9 cellular contexts compared by ENCODE assay signal in the genomic region with DNA sequence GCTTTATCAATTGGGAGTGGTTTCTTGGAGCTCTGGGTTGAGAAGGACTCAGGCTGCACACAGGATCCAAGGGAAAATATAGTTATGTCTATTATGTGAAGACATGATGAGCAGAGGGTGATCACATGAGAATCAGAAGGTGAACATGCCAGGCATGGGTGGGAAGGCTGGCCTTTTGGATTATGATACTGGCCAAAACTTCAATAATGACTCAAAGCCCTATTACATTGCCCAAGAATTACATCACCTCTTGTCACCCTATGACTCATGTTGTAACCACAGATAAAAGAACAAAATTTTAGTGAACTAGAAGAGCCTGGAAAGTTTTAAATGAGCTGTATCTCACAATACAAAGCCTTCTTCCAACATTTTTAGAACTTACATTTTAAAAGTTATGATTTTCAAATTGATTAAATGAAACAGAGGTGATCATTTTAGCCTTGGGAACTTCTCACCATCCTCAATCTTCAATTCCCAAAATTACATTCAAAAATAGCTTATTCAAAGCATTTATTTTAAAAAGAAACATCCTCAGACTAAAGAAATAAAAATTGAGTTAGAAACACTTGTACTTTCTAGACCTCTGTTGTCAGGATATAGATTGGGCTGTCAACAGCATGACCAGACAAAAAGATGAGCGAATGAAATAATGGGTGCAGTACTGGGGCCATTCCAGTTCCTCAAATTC.
DNase-seq lines count a peak whose midpoint lies in the region; ATAC-seq and TF ChIP-seq lines count a peak whose summit lies in the region.
"Had no signal": no experiment of that assay in that cellular context is flagged by ENCODE, and none has a peak within 500 bp of the region (broad histone marks: within the 10 kb centered on the region; RNA-seq: fewer than 3 reads in every experiment).

No MANE protein-coding gene starts in this region.

- H3K27ac Mint-ChIP-seq in H9: no peak overlapping the region
- H3K27ac Mint-ChIP-seq: activated naive CD8-positive, alpha-beta T cell had no signal

- no peak overlapping the region for H3K9ac ChIP-seq in H9 (ENCODE audit: extremely low read depth, insufficient read length, low read length)

- intact Hi-C loops in heart right ventricle (cut with DNase I): no loop called here

- H3T11ph ChIP-seq in H9 (ENCODE audit: low read length): no peak overlapping the region

- H3K4me3 ChIP-seq in NB4 (ENCODE audit: low read depth, low read length): no peak overlapping the region
- no peak overlapping the region for H3K4me3 ChIP-seq in heart right ventricle

- no peak overlapping the region for H2BK20ac ChIP-seq in H9 (ENCODE audit: low read depth, low read length, poor library complexity, severe bottlenecking)

- H3K27me3 ChIP-seq in heart right ventricle: no peaks in the 10 kb centered on the region
- no peaks in the 10 kb centered on the region for H3K27me3 ChIP-seq in H9 (ENCODE audit: insufficient read depth, low read length)

- no peaks in the 10 kb centered on the region for H4K20me1 ChIP-seq in H9 (ENCODE audit: control insufficient read depth, insufficient read depth, insufficient read length)

- H2BK5ac ChIP-seq in H9 (ENCODE audit: insufficient read length, low read length): no peak overlapping the region

- H3K4me1 ChIP-seq in heart right ventricle (peaks cover 0 to 6% (median 0%) of the 10 kb centered on the region in 9 donors), H9 (ENCODE audit: insufficient read depth, low read length) (no peaks in the 10 kb centered on the region)

- ATAC-seq in GM21825 (IDR thresholded peaks at IDR 0.05; ENCODE audit: unreplicated experiment): peak; percentile 85
- ATAC-seq in heart right ventricle: peak in 7 of 8 donors; percentile 47 to 92 (median 62)

- H3K36me3 Mint-ChIP-seq in H9 (ENCODE audit: insufficient read depth in 1 of 3, low read depth in 3 of 3): no peaks in the 10 kb centered on the region; a peak in 1 of 7 replicates
- H3K36me3 Mint-ChIP-seq: activated naive CD8-positive, alpha-beta T cell had no signal

- no peak overlapping the region for H3K23ac ChIP-seq in H9 (ENCODE audit: insufficient read length, low read depth, low read length)

- peaks cover 0 to 3% of the 10 kb centered on the region in 2 experiments; a peak in 2 of 4 replicates for H3K4me1 Mint-ChIP-seq in H9

- no peaks in the 10 kb centered on the region for H3K27me3 Mint-ChIP-seq in H9 (ENCODE audit: low read depth)
- H3K27me3 Mint-ChIP-seq: activated naive CD8-positive, alpha-beta T cell had no signal

- H4K5ac ChIP-seq in H9 (ENCODE audit: insufficient read length, low read depth, low read length): no peak overlapping the region

- H3K9me3 Mint-ChIP-seq in H9: peaks cover 0 to 3% of the 10 kb centered on the region in 2 experiments; a peak in 2 of 5 replicates

- H3K14ac ChIP-seq in H9 (ENCODE audit: insufficient read depth, low read length): no peak overlapping the region

- no peak overlapping the region for H2BK12ac ChIP-seq in H9 (ENCODE audit: insufficient read length, low read depth, low read length)

- H2BK120ac ChIP-seq in H9 (ENCODE audit: low read depth, low read length, poor library complexity, severe bottlenecking): no peak overlapping the region

- no peak overlapping the region for H4K91ac ChIP-seq in H9 (ENCODE audit: insufficient read length, low read depth, low read length)

- no peak overlapping the region for H3K4me3 Mint-ChIP-seq in H9
- H3K4me3 Mint-ChIP-seq: activated naive CD8-positive, alpha-beta T cell had no signal

- H2BK15ac ChIP-seq in H9 (ENCODE audit: low read depth, low read length): no peak overlapping the region

- H3K9me3 ChIP-seq in heart right ventricle (peaks cover 0 to 12% (median 0%) of the 10 kb centered on the region in 11 donors), H9 (ENCODE audit: control insufficient read depth, low read depth, low read length) (no peaks in the 10 kb centered on the region)

- no peak overlapping the region for H3K56ac ChIP-seq in H9 (ENCODE audit: insufficient read length, low read depth, low read length)

- H4K8ac ChIP-seq in H9 (replicated peaks; ENCODE audit: insufficient read length, low read depth, low read length): no peak overlapping the region

- no peaks in the 10 kb centered on the region for H3K36me3 ChIP-seq in heart right ventricle

- H3K23me2 ChIP-seq in H9 (ENCODE audit: insufficient read length, low read depth, low read length, poor library complexity, severe bottlenecking): no peaks in the 10 kb centered on the region

- H2AFZ ChIP-seq in H9 (ENCODE audit: low read length): no peak overlapping the region

- no peak overlapping the region for H3K4me2 ChIP-seq in H9 (ENCODE audit: insufficient read depth, insufficient read length, low read length)

- no peak for TF ChIP-seq POLR2A in NB4 (IDR thresholded peaks at IDR 0.05; ENCODE audit: extremely low read depth, insufficient read length)

- H3K4ac ChIP-seq in H9 (ENCODE audit: low read depth, low read length): no peak overlapping the region

- peak; percentile 83 for DNase-seq in EH (ENCODE audit: low read depth)
- DNase-seq in NB4 (ENCODE audit: low read depth): peak; percentile 60
- no peak for DNase-seq in heart right ventricle
- DNase-seq in NCI-H748 treated with DMSO at 0.1 percent for 48 hours (lab: John Stamatoyannopoulos, UW): no peak
- no peak for DNase-seq in activated effector memory CD4-positive, alpha-beta T cell treated with Interleukin-2 at 50 U/mL for 16 hours
- no peak for DNase-seq in H9
- no peak for DNase-seq in hippocampal formation (lab: John Stamatoyannopoulos, UW)

- H2AK5ac ChIP-seq in H9 (ENCODE audit: insufficient read length, low read length): no peak overlapping the region

- H3K27ac ChIP-seq in heart right ventricle: peak overlapping the region in 2 of 10 donors; percentile 19 to 35
- no peak overlapping the region for H3K27ac ChIP-seq in H9 (ENCODE audit: insufficient read length, low read depth, low read length)

- no peaks in the 10 kb centered on the region for H3K79me2 ChIP-seq in H9 (ENCODE audit: insufficient read depth, low read length)

- WGBS in heart right ventricle, 2 donors: 67 to 76% methylated on average over 1 of the region's 1 CpG
- no CpG with 5 or more reads among the region's 1 CpG for WGBS in H9 (ENCODE audit: extremely low coverage, insufficient read length, low lambda C conversion rate)

- TF ChIP-seq CTCF in NB4 (IDR thresholded peaks at IDR 0.05; ENCODE audit: low read depth, low read length): no peak
- TF ChIP-seq CTCF in heart right ventricle (IDR thresholded peaks at IDR 0.05): no peak
- no peak for TF ChIP-seq CTCF in H9 (conservative IDR thresholded peaks at IDR 0.05)

- no peak overlapping the region for H3K18ac ChIP-seq in H9 (ENCODE audit: insufficient read length, low read depth, low read length)

- no peaks in the 10 kb centered on the region for H3K79me1 ChIP-seq in H9 (ENCODE audit: insufficient read depth, low read depth, low read length, poor library complexity, severe bottlenecking)

Comparison
In these comparisons a context has a peak if more than half of its experiments do, and no peak if none do; other contexts are left out.
1. DNase-seq: peak in EH (single experiment) and NB4 (single experiment); none in heart right ventricle (0 of 2), NCI-H748 treated with DMSO at 0.1 percent for 48 hours (single experiment), activated effector memory CD4-positive, alpha-beta T cell treated with Interleukin-2 at 50 U/mL for 16 hours (single experiment), H9 (single experiment) and hippocampal formation (0 of 2).